1 cellular context compared by ENCODE assay signal in the genomic region with DNA sequence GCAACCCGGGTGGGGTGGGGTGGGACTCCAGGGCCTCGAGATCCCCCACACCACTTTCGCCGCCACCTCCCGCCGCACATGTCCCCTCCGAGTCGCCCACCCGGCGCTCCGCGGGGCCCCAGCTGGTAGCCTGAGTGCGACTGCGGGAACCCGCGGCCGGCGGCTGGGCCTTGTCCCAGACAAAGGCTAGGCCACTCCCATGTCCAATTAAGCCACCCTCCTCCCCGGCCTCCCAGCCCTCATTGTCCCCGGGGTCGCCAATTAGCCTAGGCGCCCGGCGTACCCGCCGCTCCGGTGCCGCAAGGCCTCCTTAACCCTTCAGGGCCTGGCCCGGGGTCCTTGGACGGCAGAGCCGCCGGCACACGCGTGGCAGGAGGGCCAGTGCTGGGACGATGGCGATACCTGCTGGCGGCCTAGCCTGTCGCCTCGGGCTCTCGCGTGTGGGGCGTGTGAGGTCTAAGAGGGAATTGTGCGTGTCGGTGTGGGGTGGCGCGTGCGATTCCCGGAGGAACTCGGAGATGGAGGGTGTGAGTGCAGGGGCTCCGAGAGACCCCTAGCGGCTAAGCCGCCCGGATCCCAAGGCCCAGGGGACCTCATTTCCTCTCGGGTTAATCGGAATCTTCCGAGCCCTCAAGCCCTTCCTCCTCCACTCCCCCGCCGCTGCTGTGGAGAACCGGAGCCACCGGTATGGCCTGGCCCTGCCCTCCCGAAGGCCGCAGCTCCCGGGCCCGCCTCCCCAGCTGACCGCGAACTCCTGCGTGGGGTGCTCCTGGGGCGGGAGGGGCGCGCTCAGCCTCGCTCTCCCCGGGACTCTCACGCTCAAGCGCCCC.
TF ChIP-seq lines count a peak whose summit lies in the region.

No MANE protein-coding gene starts in this region.

TF ChIP-seq in SK-N-SH, 30 proteins besides CTCF, POLR2A, EP300 and RAD21:
- TF ChIP-seq GABPA (IDR thresholded peaks at IDR 0.05; ENCODE audit: low read depth) (no peak), FOXM1 (IDR thresholded peaks at IDR 0.05; ENCODE audit: low read depth) (0 out of 2 replicates have a peak, but pooled peaks have one; percentile 18), FOSL2 (IDR thresholded peaks at IDR 0.05; ENCODE audit: borderline replicate concordance, low read depth) (no peak), RCOR1 (IDR thresholded peaks at IDR 0.05; ENCODE audit: low read length) (no peak), POLR2AphosphoS5 (IDR thresholded peaks at IDR 0.05; ENCODE audit: low read depth, low read length) (peak; percentile 68), JUND (IDR thresholded peaks at IDR 0.05) (no peak), SMC3 (IDR thresholded peaks at IDR 0.05; ENCODE audit: low read depth, low read length) (no peak), MEF2A (IDR thresholded peaks at IDR 0.05; ENCODE audit: borderline replicate concordance, low read depth) (peak; percentile 1; the same call in 1 of the 2 replicates), SIN3A (IDR thresholded peaks at IDR 0.05; ENCODE audit: borderline replicate concordance, low read depth, low read length) (peak; percentile 18; the same call in 1 of the 2 replicates), YY1 (IDR thresholded peaks at IDR 0.05; ENCODE audit: low read depth) (peak; percentile 48; the same call in 1 of the 2 replicates), TCF12 (IDR thresholded peaks at IDR 0.05) (no peak), TAF1 (IDR thresholded peaks at IDR 0.05; ENCODE audit: borderline replicate concordance, low read depth, low read length) (no peak)
- TF ChIP-seq, protein P1, sequence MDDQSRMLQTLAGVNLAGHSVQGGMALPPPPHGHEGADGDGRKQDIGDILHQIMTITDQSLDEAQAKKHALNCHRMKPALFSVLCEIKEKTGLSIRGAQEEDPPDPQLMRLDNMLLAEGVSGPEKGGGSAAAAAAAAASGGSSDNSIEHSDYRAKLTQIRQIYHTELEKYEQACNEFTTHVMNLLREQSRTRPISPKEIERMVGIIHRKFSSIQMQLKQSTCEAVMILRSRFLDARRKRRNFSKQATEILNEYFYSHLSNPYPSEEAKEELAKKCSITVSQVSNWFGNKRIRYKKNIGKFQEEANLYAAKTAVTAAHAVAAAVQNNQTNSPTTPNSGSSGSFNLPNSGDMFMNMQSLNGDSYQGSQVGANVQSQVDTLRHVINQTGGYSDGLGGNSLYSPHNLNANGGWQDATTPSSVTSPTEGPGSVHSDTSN (IDR thresholded peaks at IDR 0.05), result 0 out of 2 replicates have a peak, but pooled peaks have one; percentile 3
- TF ChIP-seq, protein P2, sequence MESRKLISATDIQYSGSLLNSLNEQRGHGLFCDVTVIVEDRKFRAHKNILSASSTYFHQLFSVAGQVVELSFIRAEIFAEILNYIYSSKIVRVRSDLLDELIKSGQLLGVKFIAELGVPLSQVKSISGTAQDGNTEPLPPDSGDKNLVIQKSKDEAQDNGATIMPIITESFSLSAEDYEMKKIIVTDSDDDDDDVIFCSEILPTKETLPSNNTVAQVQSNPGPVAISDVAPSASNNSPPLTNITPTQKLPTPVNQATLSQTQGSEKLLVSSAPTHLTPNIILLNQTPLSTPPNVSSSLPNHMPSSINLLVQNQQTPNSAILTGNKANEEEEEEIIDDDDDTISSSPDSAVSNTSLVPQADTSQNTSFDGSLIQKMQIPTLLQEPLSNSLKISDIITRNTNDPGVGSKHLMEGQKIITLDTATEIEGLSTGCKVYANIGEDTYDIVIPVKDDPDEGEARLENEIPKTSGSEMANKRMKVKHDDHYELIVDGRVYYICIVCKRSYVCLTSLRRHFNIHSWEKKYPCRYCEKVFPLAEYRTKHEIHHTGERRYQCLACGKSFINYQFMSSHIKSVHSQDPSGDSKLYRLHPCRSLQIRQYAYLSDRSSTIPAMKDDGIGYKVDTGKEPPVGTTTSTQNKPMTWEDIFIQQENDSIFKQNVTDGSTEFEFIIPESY (IDR thresholded peaks at IDR 0.05; ENCODE audit: borderline replicate concordance, low read depth), result 0 out of 2 replicates have a peak, but pooled peaks have one; percentile 15
